Comparison of ENCODE assay signal across 21 cellular contexts in genomic region chr7:25753837-25754236, GRCh38.
DNase-seq lines count a peak whose midpoint lies in the region; ATAC-seq and TF ChIP-seq lines count a peak whose summit lies in the region.
"Had no signal": no experiment of that assay in that cellular context is flagged by ENCODE, and none has a peak within 500 bp of the region (broad histone marks: within the 10 kb centered on the region; RNA-seq: fewer than 3 reads in every experiment).

No MANE protein-coding gene starts in this region.

- no peaks in the 10 kb centered on the region for H3K36me3 ChIP-seq in ectodermal cell (ENCODE audit: control insufficient read depth, insufficient read depth, low read length)
- H3K36me3 ChIP-seq in muscle layer of colon (ENCODE audit: insufficient read depth, low read length), result no peaks in the 10 kb centered on the region
- H3K36me3 ChIP-seq in skeletal muscle tissue (ENCODE audit: control insufficient read depth in 3 of 3, insufficient read depth in 3 of 3, low read length in 3 of 3), result no peaks in the 10 kb centered on the region
- H3K36me3 ChIP-seq: BLaER1 treated with 17β-estradiol and CSF1 and Interleukin-3, amounts not matched to agents 10 nM and 100 nM; heart left ventricle; pancreas had no signal

- H2BK12ac ChIP-seq in H9 (ENCODE audit: insufficient read length, low read depth, low read length), result no peak overlapping the region

- H3K4ac ChIP-seq in H9 (ENCODE audit: low read depth, low read length), result no peak overlapping the region

- POLR2A ChIA-PET in activated CD4-positive, alpha-beta memory T cell treated with anti-CD3 and anti-CD28 coated beads for 36 hours (lab: Charles Lee), result no interaction called here

- CTCF ChIA-PET in activated CD4-positive, alpha-beta memory T cell treated with anti-CD3 and anti-CD28 coated beads for 36 hours (lab: Charles Lee), result no interaction called here

- no peaks in the 10 kb centered on the region for H3K9me3 ChIP-seq in H9 (ENCODE audit: control insufficient read depth, low read depth, low read length)
- H3K9me3 ChIP-seq in ectodermal cell (ENCODE audit: control insufficient read depth, low read length), result no peaks in the 10 kb centered on the region
- H3K9me3 ChIP-seq in muscle layer of colon (ENCODE audit: low read length), result no peaks in the 10 kb centered on the region
- no peaks in the 10 kb centered on the region for H3K9me3 ChIP-seq in skeletal muscle tissue (ENCODE audit: control insufficient read depth in 3 of 3, low read length in 3 of 3)
- H3K9me3 ChIP-seq: BLaER1 treated with 17β-estradiol and CSF1 and Interleukin-3, amounts not matched to agents 10 nM and 100 nM; heart left ventricle; pancreas had no signal

- no peak overlapping the region for H3T11ph ChIP-seq in H9 (ENCODE audit: low read length)

- no peaks in the 10 kb centered on the region for H3K27me3 Mint-ChIP-seq in H9 (ENCODE audit: low read depth)
- H3K27me3 Mint-ChIP-seq in activated CD4-positive, alpha-beta memory T cell treated with anti-CD3 and anti-CD28 coated beads for 36 hours, result peaks cover 4% of the 10 kb centered on the region
- H3K27me3 Mint-ChIP-seq: activated naive CD8-positive, alpha-beta T cell had no signal

- no peaks in the 10 kb centered on the region for H4K20me1 ChIP-seq in H9 (ENCODE audit: control insufficient read depth, insufficient read depth, insufficient read length)
- H4K20me1 ChIP-seq: BLaER1 treated with 17β-estradiol and CSF1 and Interleukin-3, amounts not matched to agents 10 nM and 100 nM had no signal

- no peak overlapping the region; a peak in 1 of 7 replicates for H3K27ac Mint-ChIP-seq in H9
- no peak overlapping the region for H3K27ac Mint-ChIP-seq in activated CD4-positive, alpha-beta memory T cell treated with anti-CD3 and anti-CD28 coated beads for 36 hours
- H3K27ac Mint-ChIP-seq: activated CD8-positive, alpha-beta T cell treated with anti-CD3 and anti-CD28 coated beads for 36 hours; activated naive CD8-positive, alpha-beta T cell; HFFc6 had no signal

- H2BK15ac ChIP-seq in H9 (ENCODE audit: low read depth, low read length), result no peak overlapping the region

- no peak overlapping the region for H4K91ac ChIP-seq in H9 (ENCODE audit: insufficient read length, low read depth, low read length)

- H2BK120ac ChIP-seq in H9 (ENCODE audit: low read depth, low read length, poor library complexity, severe bottlenecking), result no peak overlapping the region

- H3K56ac ChIP-seq in H9 (ENCODE audit: insufficient read length, low read depth, low read length), result no peak overlapping the region

- H3K23ac ChIP-seq in H9 (ENCODE audit: insufficient read length, low read depth, low read length), result no peak overlapping the region

- no peak overlapping the region for H4K8ac ChIP-seq in H9 (replicated peaks; ENCODE audit: insufficient read length, low read depth, low read length)

- H3K9ac ChIP-seq in H9 (ENCODE audit: extremely low read depth, insufficient read length, low read length) (no peak overlapping the region), muscle layer of colon (ENCODE audit: low read length) (no peak overlapping the region), skeletal muscle tissue (ENCODE audit: low read depth in 1 of 3, low read length in 3 of 3) (no peak overlapping the region)
- H3K9ac ChIP-seq: BLaER1 treated with 17β-estradiol and CSF1 and Interleukin-3, amounts not matched to agents 10 nM and 100 nM had no signal

- WGBS in H9 (ENCODE audit: extremely low coverage, insufficient read length, low lambda C conversion rate), result no CpG with 5 or more reads among the region's 10 CpGs
- 84 to 86% methylated on average over 10 of the region's 10 CpGs for WGBS in ectodermal cell, 2 experiments

- intact Hi-C loops in activated CD4-positive, alpha-beta memory T cell treated with anti-CD3 and anti-CD28 coated beads for 36 hours (cut with micrococcal nuclease), result no loop called here

- H3K79me1 ChIP-seq in H9 (ENCODE audit: insufficient read depth, low read depth, low read length, poor library complexity, severe bottlenecking), result no peaks in the 10 kb centered on the region

- peak overlapping the region; percentile 36 for H2AFZ ChIP-seq in H9 (ENCODE audit: low read length)

- peaks cover 34 to 39% of the 10 kb centered on the region in 2 experiments for H3K4me1 Mint-ChIP-seq in H9
- no peaks in the 10 kb centered on the region for H3K4me1 Mint-ChIP-seq in activated CD4-positive, alpha-beta memory T cell treated with anti-CD3 and anti-CD28 coated beads for 36 hours (ENCODE audit: low read depth)

- no peaks in the 10 kb centered on the region for H3K27me3 ChIP-seq in H9 (ENCODE audit: insufficient read depth, low read length)
- no peaks in the 10 kb centered on the region for H3K27me3 ChIP-seq in ectodermal cell (ENCODE audit: control insufficient read depth, insufficient read depth, low read length, poor library complexity, severe bottlenecking)
- no peaks in the 10 kb centered on the region for H3K27me3 ChIP-seq in muscle layer of colon (ENCODE audit: control insufficient read depth in 1 of 2, insufficient read depth in 2 of 2, low read length in 2 of 2)
- no peaks in the 10 kb centered on the region for H3K27me3 ChIP-seq in skeletal muscle tissue (ENCODE audit: control insufficient read depth in 3 of 3, insufficient read depth in 3 of 3, low read length in 3 of 3)
- H3K27me3 ChIP-seq: BLaER1 treated with 17β-estradiol and CSF1 and Interleukin-3, amounts not matched to agents 10 nM and 100 nM; heart left ventricle; pancreas had no signal

- no peak overlapping the region for H2BK20ac ChIP-seq in H9 (ENCODE audit: low read depth, low read length, poor library complexity, severe bottlenecking)

- H3K4me2 ChIP-seq in H9 (ENCODE audit: insufficient read depth, insufficient read length, low read length), result no peak overlapping the region
- H3K4me2 ChIP-seq: BLaER1 treated with 17β-estradiol and CSF1 and Interleukin-3, amounts not matched to agents 10 nM and 100 nM had no signal

- H3K4me1 ChIP-seq in H9 (ENCODE audit: insufficient read depth, low read length), result peaks cover 4% of the 10 kb centered on the region; the same call in 1 of the 2 replicates
- peaks cover 47% of the 10 kb centered on the region for H3K4me1 ChIP-seq in ectodermal cell (ENCODE audit: control insufficient read depth, insufficient read depth, low read length)
- H3K4me1 ChIP-seq in muscle layer of colon (ENCODE audit: insufficient read depth, low read length), result peaks cover 59% of the 10 kb centered on the region
- H3K4me1 ChIP-seq in skeletal muscle tissue (ENCODE audit: control insufficient read depth in 3 of 3, insufficient read depth in 3 of 3, low read length in 3 of 3), result peaks cover 31 to 39% (median 38%) of the 10 kb centered on the region in 3 donors
- H3K4me1 ChIP-seq: BLaER1 treated with 17β-estradiol and CSF1 and Interleukin-3, amounts not matched to agents 10 nM and 100 nM; pancreas had no signal

- no peaks in the 10 kb centered on the region for H3K79me2 ChIP-seq in H9 (ENCODE audit: insufficient read depth, low read length)

- no peak for TF ChIP-seq CTCF in H9 (conservative IDR thresholded peaks at IDR 0.05)

- no peak overlapping the region for H3K4me3 Mint-ChIP-seq in H9
- H3K4me3 Mint-ChIP-seq in activated CD4-positive, alpha-beta memory T cell treated with anti-CD3 and anti-CD28 coated beads for 36 hours, result no peak overlapping the region
- H3K4me3 Mint-ChIP-seq: activated CD8-positive, alpha-beta T cell treated with anti-CD3 and anti-CD28 coated beads for 36 hours; activated naive CD8-positive, alpha-beta T cell; HFFc6 had no signal

- ATAC-seq in HG03520 (IDR thresholded peaks at IDR 0.05; ENCODE audit: unreplicated experiment), result no peak
- ATAC-seq: activated CD8-positive, alpha-beta T cell treated with anti-CD3 and anti-CD28 coated beads for 36 hours; GM12878; pancreas had no signal

- DNase-seq in H9 (no peak), NCI-H2081 treated with DMSO at 0.1 percent for 48 hours (lab: John Stamatoyannopoulos, UW) (no peak), COLO829 (ENCODE audit: low spot score) (no peak)
- no peak for DNase-seq in activated CD4-positive, alpha-beta memory T cell treated with anti-CD3 and anti-CD28 coated beads for 36 hours
- DNase-seq: activated CD8-positive, alpha-beta T cell treated with anti-CD3 and anti-CD28 coated beads for 36 hours; activated T-cell treated with anti-CD3 and anti-CD28 coated beads, Interleukin-2, amount 50 U/mL, for 48 hours; heart left ventricle; HFFc6; NCI-H1105; NCI-H526; pancreas; SHP77 treated with DMSO at 0.1 percent for 48 hours; stimulated activated CD4-positive, alpha-beta T cell treated with anti-CD3 and anti-CD28 coated beads, Interleukin-4, amount 100 ng/mL, for 4 hours; T-helper 1 cell had no signal

- H3K27ac ChIP-seq in H9 (ENCODE audit: insufficient read length, low read depth, low read length) (no peak overlapping the region), ectodermal cell (ENCODE audit: insufficient read depth, low read depth, low read length, poor library complexity, severe bottlenecking) (peak overlapping the region; percentile 89), muscle layer of colon (ENCODE audit: low read depth, low read length) (peak overlapping the region; percentile 77), skeletal muscle tissue (ENCODE audit: low read depth, low read length) (peak overlapping the region; percentile 71)
- H3K27ac ChIP-seq: BLaER1 treated with 17β-estradiol and CSF1 and Interleukin-3, amounts not matched to agents 10 nM and 100 nM; pancreas had no signal

- H2BK5ac ChIP-seq in H9 (ENCODE audit: insufficient read length, low read length), result no peak overlapping the region

- H3K14ac ChIP-seq in H9 (ENCODE audit: insufficient read depth, low read length), result peak overlapping the region; percentile 40; the same call in 1 of the 2 replicates

- no peak overlapping the region for H3K4me3 ChIP-seq in ectodermal cell (ENCODE audit: insufficient read depth, low read depth, low read length)
- H3K4me3 ChIP-seq in muscle layer of colon (ENCODE audit: low read depth in 1 of 2, low read length in 2 of 2), result no peak overlapping the region
- peak overlapping the region in 1 of 3 donors; percentile 0 for H3K4me3 ChIP-seq in skeletal muscle tissue (ENCODE audit: low read length in 3 of 3)
- H3K4me3 ChIP-seq: BLaER1 treated with 17β-estradiol and CSF1 and Interleukin-3, amounts not matched to agents 10 nM and 100 nM; GM12878; heart left ventricle; pancreas had no signal

- H4K5ac ChIP-seq in H9 (ENCODE audit: insufficient read length, low read depth, low read length), result no peak overlapping the region

- no peak overlapping the region for H3K18ac ChIP-seq in H9 (ENCODE audit: insufficient read length, low read depth, low read length)

- no peaks in the 10 kb centered on the region for H3K23me2 ChIP-seq in H9 (ENCODE audit: insufficient read length, low read depth, low read length, poor library complexity, severe bottlenecking)

- no peaks in the 10 kb centered on the region for H3K9me3 Mint-ChIP-seq in H9
- H3K9me3 Mint-ChIP-seq in activated CD4-positive, alpha-beta memory T cell treated with anti-CD3 and anti-CD28 coated beads for 36 hours, result no peaks in the 10 kb centered on the region
- H3K9me3 Mint-ChIP-seq: activated CD8-positive, alpha-beta T cell treated with anti-CD3 and anti-CD28 coated beads for 36 hours had no signal

- no peaks in the 10 kb centered on the region for H3K36me3 Mint-ChIP-seq in H9 (ENCODE audit: insufficient read depth in 1 of 3, low read depth in 3 of 3)
- H3K36me3 Mint-ChIP-seq in activated CD4-positive, alpha-beta memory T cell treated with anti-CD3 and anti-CD28 coated beads for 36 hours, result no peaks in the 10 kb centered on the region
- H3K36me3 Mint-ChIP-seq: activated naive CD8-positive, alpha-beta T cell had no signal

- H2AK5ac ChIP-seq in H9 (ENCODE audit: insufficient read length, low read length), result no peak overlapping the region
